ENCODE assay signal across 19 cellular contexts in the genomic region with DNA sequence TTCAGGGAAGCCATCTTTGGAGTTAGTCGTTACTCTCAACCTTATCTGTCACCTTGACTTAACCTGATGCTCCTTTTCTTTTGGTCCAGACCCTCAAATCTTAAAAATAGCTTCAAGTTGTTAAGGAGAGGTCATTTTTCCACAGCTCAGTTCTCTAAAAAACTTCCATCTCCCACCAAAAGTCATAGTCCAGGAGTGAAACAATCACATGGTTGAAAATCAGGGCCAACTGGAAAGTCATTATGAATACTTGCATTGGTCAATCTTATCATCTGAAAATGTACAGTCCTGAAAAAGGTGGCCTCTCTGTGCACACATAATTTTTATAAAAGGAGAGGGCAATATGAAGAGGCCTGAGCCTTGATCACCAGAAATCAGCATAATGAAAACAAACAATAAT.
DNase-seq lines count a peak whose midpoint lies in the region; ATAC-seq, FAIRE-seq and TF ChIP-seq lines count a peak whose summit lies in the region.
"Had no signal": no experiment of that assay in that cellular context is flagged by ENCODE, and none has a peak within 500 bp of the region (broad histone marks: within the 10 kb centered on the region; RNA-seq: fewer than 3 reads in every experiment).

No MANE protein-coding gene starts in this region.

- no peak for DNase-seq in HepG2 (ENCODE audit: low spot score)
- DNase-seq in right lobe of liver, result no peak
- DNase-seq in OCI-LY7 (ENCODE audit: low spot score), result no peak
- no peak for DNase-seq in naive thymus-derived CD8-positive, alpha-beta T cell
- no peak for DNase-seq in cerebellar cortex (ENCODE audit: low spot score)
- no peak for DNase-seq in endothelial cell (ENCODE audit: low spot score)
- no peak for DNase-seq in ascending aorta (ENCODE audit: low spot score in 2 of 2)
- DNase-seq: Caco-2, DMS 273 treated with DMSO at 0.1 percent for 48 hours, DMS79 treated with DMSO at 0.1 percent for 48 hours, NCI-H1105 treated with DMSO at 0.1 percent for 48 hours, NCI-H2081, NCI-H2171, NCI-H345, NCI-H524, Right ventricle myocardium superior had no signal

- FAIRE-seq in HepG2 (lab: Jason Lieb, UNC), result no peak
- FAIRE-seq: H54 had no signal

- no peak overlapping the region for H3K4me2 ChIP-seq in HepG2 (ENCODE audit: low read depth, low read length)
- H3K4me2 ChIP-seq in OCI-LY7 (ENCODE audit: low read length), result peak overlapping the region; percentile 21; the same call in 1 of the 2 replicates
- H3K4me2 ChIP-seq: KMS-11 had no signal

- H3K9ac ChIP-seq in HepG2 (ENCODE audit: insufficient read depth, low read depth, low read length), result no peak overlapping the region
- H3K9ac ChIP-seq: KMS-11 had no signal

- H3K4me3 Mint-ChIP-seq in naive thymus-derived CD8-positive, alpha-beta T cell, result no peak overlapping the region
- no peak overlapping the region for H3K4me3 Mint-ChIP-seq in endothelial cell (ENCODE audit: unreplicated experiment)
- H3K4me3 Mint-ChIP-seq: B cell had no signal

- H3K79me2 ChIP-seq in HepG2 (ENCODE audit: insufficient read depth, low read length) (no peaks in the 10 kb centered on the region), OCI-LY7 (ENCODE audit: insufficient read depth, low read depth, low read length) (no peaks in the 10 kb centered on the region)

- no peaks in the 10 kb centered on the region for H4K20me1 ChIP-seq in HepG2 (ENCODE audit: insufficient read depth, low read length)
- H4K20me1 ChIP-seq in OCI-LY7 (ENCODE audit: insufficient read depth, low read length), result no peaks in the 10 kb centered on the region

- TF ChIP-seq EP300 in HepG2 (IDR thresholded peaks at IDR 0.05; ENCODE audit: low read depth in 2 of 2, low read length in 2 of 2) (no peak), HepG2 (CRISPR knock-in tag; IDR thresholded peaks at IDR 0.05; ENCODE audit: borderline replicate concordance) (no peak)

- peak overlapping the region in 8 of 10 donors; percentile 33 to 97 (median 51) for H3K27ac Mint-ChIP-seq in naive thymus-derived CD8-positive, alpha-beta T cell
- H3K27ac Mint-ChIP-seq in endothelial cell (ENCODE audit: unreplicated experiment), result no peak overlapping the region
- H3K27ac Mint-ChIP-seq: B cell had no signal

- POLR2A ChIA-PET in HepG2 (lab: Yijun Ruan, JAX) (no interaction called here), OCI-LY7 (lab: Charles Lee) (interaction anchor here (0.7 to 3.7 kb wide), 10 partner anchors 8 to 60 kb away, joined by 3 to 20 read pairs (median 4); no protein-coding TSS in a partner anchor)
- POLR2A ChIA-PET in naive thymus-derived CD8-positive, alpha-beta T cell (lab: Charles Lee), result interaction anchor here (1.0 kb wide), 1 partner anchor 25 kb away, joined by 3 read pairs; no protein-coding TSS in a partner anchor

- TF ChIP-seq POLR2A in HepG2 (IDR thresholded peaks at IDR 0.05; ENCODE audit: insufficient read depth in 1 of 2, low read depth in 2 of 2, low read length in 2 of 2) (no peak), right lobe of liver (IDR thresholded peaks at IDR 0.05) (no peak)

- BruUV-seq in HepG2 (replicated peaks; lab: Mats Ljungman, UMichigan), result no TSS peak
- no TSS peak for BruUV-seq in OCI-LY7 (replicated peaks; lab: Mats Ljungman, UMichigan)

- H3K27ac ChIP-seq in HepG2 (ENCODE audit: extremely low read length, insufficient read depth, low read length) (no peak overlapping the region), right lobe of liver (no peak overlapping the region), OCI-LY7 (ENCODE audit: low read depth, low read length, poor library complexity, severe bottlenecking) (no peak overlapping the region), ascending aorta (no peak overlapping the region)
- H3K27ac ChIP-seq: KMS-11 had no signal

- H3K27me3 ChIP-seq in HepG2 (ENCODE audit: control insufficient read depth in 1 of 2, insufficient read depth in 2 of 2, low read length in 2 of 2) (no peaks in the 10 kb centered on the region), right lobe of liver (no peaks in the 10 kb centered on the region), ascending aorta (no peaks in the 10 kb centered on the region)

- H3K9me2 ChIP-seq in OCI-LY7 (ENCODE audit: insufficient read depth, low read length), result no peaks in the 10 kb centered on the region

- CTCF ChIA-PET in HepG2 (lab: Yijun Ruan, JAX; ENCODE audit: low intra/inter-chr PET ratio, low total read pairs) (no interaction called here), OCI-LY7 (lab: Charles Lee; ENCODE audit: unreplicated experiment) (no interaction called here)

- TF ChIP-seq RAD21 in HepG2 (CRISPR knock-in tag; IDR thresholded peaks at IDR 0.05), result no peak

- no peaks in the 10 kb centered on the region for H3K36me3 Mint-ChIP-seq in naive thymus-derived CD8-positive, alpha-beta T cell
- no peaks in the 10 kb centered on the region for H3K36me3 Mint-ChIP-seq in endothelial cell (ENCODE audit: low read depth, unreplicated experiment)

- peaks cover 0 to 2% (median 0%) of the 10 kb centered on the region in 5 donors for H3K27me3 Mint-ChIP-seq in naive thymus-derived CD8-positive, alpha-beta T cell
- peaks cover 17% of the 10 kb centered on the region for H3K27me3 Mint-ChIP-seq in endothelial cell (ENCODE audit: unreplicated experiment)
- H3K27me3 Mint-ChIP-seq: B cell had no signal

- H3K9me3 Mint-ChIP-seq in naive thymus-derived CD8-positive, alpha-beta T cell, result no peaks in the 10 kb centered on the region
- peaks cover 4% of the 10 kb centered on the region for H3K9me3 Mint-ChIP-seq in endothelial cell (ENCODE audit: unreplicated experiment)

- H3K4me3 ChIP-seq in HepG2 (replicated peaks in 1 of 3; ENCODE audit: insufficient read depth in 1 of 3, low read depth in 2 of 3, low read length in 3 of 3) (no peak overlapping the region), right lobe of liver (no peak overlapping the region), OCI-LY7 (ENCODE audit: low read depth, low read length, poor library complexity, severe bottlenecking) (no peak overlapping the region), ascending aorta (no peak overlapping the region)

- WGBS in HepG2 (ENCODE audit: low lambda C conversion rate), result 92% methylated on average over 1 of the region's 1 CpG
- 100% methylated on average over 1 of the region's 1 CpG for WGBS in right lobe of liver (ENCODE audit: insufficient coverage, low coverage, low lambda C conversion rate, missing lambda C conversion rate)

- H3K9me3 ChIP-seq in HepG2 (ENCODE audit: low read length) (no peaks in the 10 kb centered on the region), right lobe of liver (no peaks in the 10 kb centered on the region), OCI-LY7 (ENCODE audit: low read length) (no peaks in the 10 kb centered on the region), ascending aorta (no peaks in the 10 kb centered on the region)
- H3K9me3 ChIP-seq: Caco-2 had no signal

- peaks cover 67% of the 10 kb centered on the region for H3K4me1 ChIP-seq in HepG2 (ENCODE audit: insufficient read depth, low read length)
- H3K4me1 ChIP-seq in right lobe of liver, result peaks cover 0 to 38% (median 12%) of the 10 kb centered on the region in 4 donors
- H3K4me1 ChIP-seq in OCI-LY7 (ENCODE audit: insufficient read depth, low read length, poor library complexity, severe bottlenecking), result peaks cover 67% of the 10 kb centered on the region
- peaks cover 0 to 10% of the 10 kb centered on the region in 2 donors for H3K4me1 ChIP-seq in ascending aorta

- no peak overlapping the region for H2AFZ ChIP-seq in HepG2 (ENCODE audit: low read length)
- peak overlapping the region; percentile 50; the same call in 1 of the 2 replicates for H2AFZ ChIP-seq in OCI-LY7 (ENCODE audit: low read length)

- no peak for ATAC-seq in HepG2
- ATAC-seq in right lobe of liver, result no peak
- ATAC-seq in naive thymus-derived CD8-positive, alpha-beta T cell, result no peak

- H3K4me1 Mint-ChIP-seq in naive thymus-derived CD8-positive, alpha-beta T cell, result peaks cover 28 to 67% (median 54%) of the 10 kb centered on the region in 4 donors
- H3K4me1 Mint-ChIP-seq in endothelial cell (ENCODE audit: unreplicated experiment), result peaks cover 53% of the 10 kb centered on the region

- intact Hi-C loops in HepG2 (cut with micrococcal nuclease; ENCODE audit: unreplicated experiment) (no loop called here), right lobe of liver (cut with DNase I) (no loop called here), OCI-LY7 (cut with micrococcal nuclease; ENCODE audit: unreplicated experiment) (loop anchor here (5.0 kb wide), 2 partner anchors 58 to 122 kb away; no protein-coding TSS in a partner anchor), ascending aorta (cut with DNase I) (loop anchor here (5.0 kb wide), 1 partner anchor 43 kb away; no protein-coding TSS in a partner anchor)

- TF ChIP-seq CTCF in HepG2 (CRISPR knock-in tag; IDR thresholded peaks at IDR 0.05), result no peak
- TF ChIP-seq CTCF in right lobe of liver (IDR thresholded peaks at IDR 0.05), result no peak
- TF ChIP-seq CTCF in OCI-LY7 (conservative IDR thresholded peaks at IDR 0.05; ENCODE audit: low read length), result no peak
- TF ChIP-seq CTCF in endothelial cell (IDR thresholded peaks at IDR 0.05; ENCODE audit: unreplicated experiment), result no peak
- TF ChIP-seq CTCF in ascending aorta (IDR thresholded peaks at IDR 0.05), result no peak

- H3K36me3 ChIP-seq in HepG2 (replicated peaks in 1 of 2; ENCODE audit: control insufficient read depth in 1 of 2, insufficient read depth in 2 of 2, low read length in 2 of 2) (no peaks in the 10 kb centered on the region), right lobe of liver (no peaks in the 10 kb centered on the region), OCI-LY7 (ENCODE audit: insufficient read depth, low read length) (no peaks in the 10 kb centered on the region), ascending aorta (no peaks in the 10 kb centered on the region)

- in situ Hi-C loops in HepG2 (cut with HindIII; ENCODE audit: extremely low pct_ligation_motif_present, low pct_unique_long_range_greater_than_20kb), result loop anchor here (5.0 kb wide), 1 partner anchor 297 kb away; no protein-coding TSS in a partner anchor

TF ChIP-seq in HepG2, 621 proteins besides CTCF, POLR2A, EP300 and RAD21 (continues in another document):
- no peak for TF ChIP-seq TCF7L2 (IDR thresholded peaks at IDR 0.05; ENCODE audit: low read depth, low read length)
- TF ChIP-seq ZNF343 (CRISPR knock-in tag; IDR thresholded peaks at IDR 0.05), result no peak
- TF ChIP-seq, protein P1, sequence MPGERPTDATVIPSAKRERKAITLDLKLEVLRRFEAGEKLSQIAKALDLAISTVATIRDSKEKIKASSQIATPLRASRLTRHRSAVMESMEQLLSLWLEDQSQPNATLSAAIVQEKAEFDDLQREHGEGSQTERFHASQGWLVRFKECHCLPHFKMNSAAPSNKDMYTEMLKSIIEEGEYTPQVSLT (CRISPR knock-in tag; IDR thresholded peaks at IDR 0.05; ENCODE audit: borderline replicate concordance, low read depth), result no peak

Comparison
In these comparisons a context has a peak if more than half of its experiments do, and no peak if none do; other contexts are left out.
1. intact Hi-C loops: an anchor here in OCI-LY7 (5.0 kb wide) and ascending aorta (5.0 kb wide); none called in HepG2 and right lobe of liver.